Comparison of ENCODE assay signal across 9 cellular contexts in the genomic region with DNA sequence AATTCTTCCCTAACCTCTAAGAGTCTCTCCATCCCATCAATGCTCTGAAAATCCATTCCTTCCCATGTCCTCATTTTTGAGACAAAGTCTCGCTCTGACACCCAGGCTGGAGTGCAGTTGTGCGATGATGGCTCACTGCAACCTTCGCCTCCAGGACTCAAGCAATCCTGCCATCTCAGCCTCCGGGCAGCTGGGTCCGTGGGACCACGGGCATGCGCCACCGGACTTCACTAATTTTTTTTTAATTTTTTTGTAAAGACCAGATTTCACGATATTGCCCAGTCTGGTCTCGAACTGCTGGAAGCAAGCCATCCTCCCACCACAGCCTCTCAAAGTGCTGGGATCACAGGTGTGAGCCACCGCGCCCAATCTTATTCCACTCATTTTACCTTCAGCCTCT. TPM values are rescaled to one million over a fixed set of nuclear protein-coding genes. Genes with fewer than 3 reads are reported as not detected.
A peak's percentile ranks its signal among the peaks of the same experiment; 100 is the strongest.
DNase-seq lines count a peak whose midpoint lies in the region; ATAC-seq and TF ChIP-seq lines count a peak whose summit lies in the region.
"Had no signal": no experiment of that assay in that cellular context is flagged by ENCODE, and none has a peak within 500 bp of the region (broad histone marks: within the 10 kb centered on the region; RNA-seq: fewer than 3 reads in every experiment).

No MANE protein-coding gene starts in this region.

- intact Hi-C loops in activated naive CD4-positive, alpha-beta T cell treated with anti-CD3 and anti-CD28 coated beads for 36 hours (cut with micrococcal nuclease), result loop anchor here (5.0 kb wide), 1 partner anchor 371 kb away; the partner anchor contains the start of gene STRN
- intact Hi-C loops in lower lobe of right lung (cut with DNase I) (no loop called here), tibial artery (cut with DNase I; ENCODE audit: low total_unique reads) (no loop called here)

- in situ Hi-C loops in KBM-7 (cut with MboI; ENCODE audit: low pct_unique_long_range_greater_than_20kb, low sequenced_read_pairs), result no loop called here

- H3K4me1 ChIP-seq in adipocyte (ENCODE audit: control insufficient read depth, insufficient read depth, low read length) (peaks cover 29% of the 10 kb centered on the region), lower lobe of right lung (peaks cover 24% of the 10 kb centered on the region), tibial artery (peaks cover 0 to 27% (median 13%) of the 10 kb centered on the region in 4 donors)

- H3K27me3 ChIP-seq in adipocyte (replicated peaks; ENCODE audit: control insufficient read depth, insufficient read depth, low read length) (no peaks in the 10 kb centered on the region), lower lobe of right lung (ENCODE audit: low read depth) (no peaks in the 10 kb centered on the region), tibial artery (no peaks in the 10 kb centered on the region)

- CTCF ChIA-PET in activated naive CD4-positive, alpha-beta T cell treated with anti-CD3 and anti-CD28 coated beads for 36 hours (lab: Charles Lee), result no interaction called here

- H3K4me3 ChIP-seq in adipocyte (ENCODE audit: low read length) (peak overlapping the region; percentile 100), lower lobe of right lung (peak overlapping the region; percentile 99), tibial artery (peak overlapping the region; percentile 93 to 96)

- no peaks in the 10 kb centered on the region for H3K9me3 Mint-ChIP-seq in activated naive CD4-positive, alpha-beta T cell treated with anti-CD3 and anti-CD28 coated beads for 36 hours
- no peaks in the 10 kb centered on the region for H3K9me3 Mint-ChIP-seq in activated naive CD4-positive, alpha-beta T cell treated with anti-CD3 and anti-CD28 coated beads, Interleukin-2, amount 50 U/mL, for 72 hours
- H3K9me3 Mint-ChIP-seq: activated CD4-positive, alpha-beta memory T cell treated with anti-CD3 and anti-CD28 coated beads for 36 hours had no signal

- no peak for ATAC-seq in activated naive CD4-positive, alpha-beta T cell treated with anti-CD3 and anti-CD28 coated beads, Interleukin-2, amount 50 U/mL, for 72 hours
- no peak for ATAC-seq in lower lobe of right lung

- H3K27ac ChIP-seq in lower lobe of right lung (no peak overlapping the region), tibial artery (no peak overlapping the region)

- H3K36me3 ChIP-seq in adipocyte (ENCODE audit: control insufficient read depth, insufficient read depth, low read length, severe bottlenecking) (no peaks in the 10 kb centered on the region), lower lobe of right lung (no peaks in the 10 kb centered on the region), tibial artery (no peaks in the 10 kb centered on the region)

- H3K4me3 Mint-ChIP-seq in activated naive CD4-positive, alpha-beta T cell treated with anti-CD3 and anti-CD28 coated beads for 36 hours, result peak overlapping the region; percentile 90

- peak overlapping the region; percentile 96 for H3K9ac ChIP-seq in adipocyte (ENCODE audit: low read length)

- H3K36me3 Mint-ChIP-seq in activated naive CD4-positive, alpha-beta T cell treated with anti-CD3 and anti-CD28 coated beads for 36 hours (ENCODE audit: low read depth), result peaks cover 3% of the 10 kb centered on the region
- H3K36me3 Mint-ChIP-seq in activated naive CD4-positive, alpha-beta T cell treated with anti-CD3 and anti-CD28 coated beads, Interleukin-2, amount 50 U/mL, for 72 hours, result peaks cover 7 to 26% of the 10 kb centered on the region in 2 donors
- H3K36me3 Mint-ChIP-seq: activated CD4-positive, alpha-beta memory T cell treated with anti-CD3 and anti-CD28 coated beads for 36 hours had no signal

- peaks cover 24% of the 10 kb centered on the region for H3K4me1 Mint-ChIP-seq in activated naive CD4-positive, alpha-beta T cell treated with anti-CD3 and anti-CD28 coated beads for 36 hours (ENCODE audit: low read depth)

- no peak for DNase-seq in activated naive CD4-positive, alpha-beta T cell treated with anti-CD3 and anti-CD28 coated beads for 36 hours
- DNase-seq in activated naive CD4-positive, alpha-beta T cell treated with anti-CD3 and anti-CD28 coated beads, Interleukin-2, amount 50 U/mL, for 72 hours (ENCODE audit: low spot score in 2 of 2), result no peak
- DNase-seq in adipocyte (ENCODE audit: low read depth) (no peak), lower lobe of right lung (no peak), tibial artery (no peak), KBM-7 (no peak), Ammon's horn (ENCODE audit: low spot score) (no peak), DMS53 (lab: John Stamatoyannopoulos, UW) (no peak)
- DNase-seq: activated CD4-positive, alpha-beta memory T cell treated with anti-CD3 and anti-CD28 coated beads for 36 hours had no signal

- TF ChIP-seq CTCF in lower lobe of right lung (IDR thresholded peaks at IDR 0.05) (no peak), tibial artery (IDR thresholded peaks at IDR 0.05) (no peak)

- no peaks in the 10 kb centered on the region for H3K9me3 ChIP-seq in adipocyte (ENCODE audit: control insufficient read depth, low read length)
- H3K9me3 ChIP-seq in lower lobe of right lung, result no peaks in the 10 kb centered on the region
- H3K9me3 ChIP-seq in tibial artery, result no peaks in the 10 kb centered on the region

- H3K27ac Mint-ChIP-seq in activated naive CD4-positive, alpha-beta T cell treated with anti-CD3 and anti-CD28 coated beads for 36 hours, result no peak overlapping the region
- no peak overlapping the region for H3K27ac Mint-ChIP-seq in activated naive CD4-positive, alpha-beta T cell treated with anti-CD3 and anti-CD28 coated beads, Interleukin-2, amount 50 U/mL, for 72 hours
- H3K27ac Mint-ChIP-seq: activated CD4-positive, alpha-beta memory T cell treated with anti-CD3 and anti-CD28 coated beads for 36 hours had no signal

- H3K27me3 Mint-ChIP-seq in activated naive CD4-positive, alpha-beta T cell treated with anti-CD3 and anti-CD28 coated beads for 36 hours (ENCODE audit: low read depth), result no peaks in the 10 kb centered on the region
- H3K27me3 Mint-ChIP-seq: activated CD4-positive, alpha-beta memory T cell treated with anti-CD3 and anti-CD28 coated beads for 36 hours had no signal

RNA-seq across cellular contexts. Expression of gene FEZ2, which starts 1.6 kb away (rescaled TPM):
- 1 to 10 TPM; 6.5 to 8.2 TPM for total RNA-seq in activated naive CD4-positive, alpha-beta T cell treated with anti-CD3 and anti-CD28 coated beads for 36 hours
- total RNA-seq in activated naive CD4-positive, alpha-beta T cell treated with anti-CD3 and anti-CD28 coated beads, Interleukin-2, amount 50 U/mL, for 72 hours, result 10 to 100 TPM in 1 of 2 donors, 1 to 10 TPM in 1; 8.2 to 14.9 TPM
- total RNA-seq in lower lobe of right lung, result 44.0 TPM
